13 cellular contexts compared by ENCODE assay signal in genomic region chr13:113616991-113617749, GRCh38. TPM values are rescaled to one million over a fixed set of nuclear protein-coding genes. Genes with fewer than 3 reads are reported as not detected.
DNase-seq lines count a peak whose midpoint lies in the region; ATAC-seq, FAIRE-seq and TF ChIP-seq lines count a peak whose summit lies in the region.
"Had no signal": no experiment of that assay in that cellular context is flagged by ENCODE, and none has a peak within 500 bp of the region (broad histone marks: within the 10 kb centered on the region; RNA-seq: fewer than 3 reads in every experiment).

No MANE protein-coding gene starts in this region.

- DNase-seq in Right ventricle myocardium superior, result peak; percentile 42
- no peak for DNase-seq in right atrium auricular region (ENCODE audit: low spot score)
- peak; percentile 69 for DNase-seq in astrocyte (ENCODE audit: low read depth)
- peak; percentile 99 for DNase-seq in left kidney (ENCODE audit: low read depth, low spot score)
- DNase-seq in aorta, result peak; percentile 47 to 59
- no peak for DNase-seq in effector memory CD8-positive, alpha-beta T cell
- DNase-seq: GOT3 had no signal

- peaks cover 7% of the 10 kb centered on the region for H3K36me3 Mint-ChIP-seq in astrocyte (ENCODE audit: low read depth, unreplicated experiment)
- peaks cover 12% of the 10 kb centered on the region for H3K36me3 Mint-ChIP-seq in effector memory CD8-positive, alpha-beta T cell (ENCODE audit: insufficient read depth)
- H3K36me3 Mint-ChIP-seq in activated T-helper 17 cell treated with anti-CD3 and anti-CD28 coated beads, Interleukin-2, amount 50 U/mL, for 72 hours (ENCODE audit: low read depth), result peaks cover 49% of the 10 kb centered on the region

- 83 to 87% methylated on average over 18 of the region's 18 CpGs for WGBS in aorta, 2 donors

- peaks cover 78% of the 10 kb centered on the region for H3K79me2 ChIP-seq in astrocyte (ENCODE audit: insufficient read depth, low read length)

- H3K4me3 ChIP-seq in right atrium auricular region, result no peak overlapping the region
- no peak overlapping the region for H3K4me3 ChIP-seq in astrocyte (ENCODE audit: insufficient read depth, low read depth, low read length)
- no peak overlapping the region for H3K4me3 ChIP-seq in aorta (ENCODE audit: low read length in 2 of 2)
- H3K4me3 ChIP-seq: heart left ventricle had no signal

- no peak overlapping the region for H3K27ac ChIP-seq in right atrium auricular region
- no peak overlapping the region for H3K27ac ChIP-seq in astrocyte (ENCODE audit: low read depth, low read length)
- no peak overlapping the region for H3K27ac ChIP-seq in aorta (ENCODE audit: low read depth in 1 of 2, low read length in 2 of 2)

- H3K4me1 ChIP-seq in right atrium auricular region (peaks cover 0 to 21% of the 10 kb centered on the region in 2 donors), astrocyte (ENCODE audit: insufficient read depth, low read length) (peaks cover 10% of the 10 kb centered on the region), aorta (ENCODE audit: control insufficient read depth in 1 of 2, insufficient read depth in 2 of 2, low read length in 2 of 2) (no peaks in the 10 kb centered on the region)

- TF ChIP-seq CTCF in right atrium auricular region (IDR thresholded peaks at IDR 0.05) (no peak), astrocyte (IDR thresholded peaks at IDR 0.05; ENCODE audit: insufficient read depth, low read depth, low read length) (no peak)

- H3K36me3 ChIP-seq in right atrium auricular region, result no peaks in the 10 kb centered on the region
- no peaks in the 10 kb centered on the region for H3K36me3 ChIP-seq in astrocyte (ENCODE audit: insufficient read depth, low read length)
- H3K36me3 ChIP-seq in aorta (ENCODE audit: control insufficient read depth in 1 of 2, insufficient read depth in 2 of 2, low read length in 1 of 2), result no peaks in the 10 kb centered on the region

- H3K27me3 ChIP-seq in right atrium auricular region, result no peaks in the 10 kb centered on the region
- no peaks in the 10 kb centered on the region for H3K27me3 ChIP-seq in astrocyte (ENCODE audit: insufficient read depth, low read length)
- H3K27me3 ChIP-seq in aorta (ENCODE audit: control insufficient read depth in 1 of 2, insufficient read depth in 2 of 2, low read length in 1 of 2), result no peaks in the 10 kb centered on the region
- H3K27me3 ChIP-seq: heart left ventricle had no signal

- peak overlapping the region; percentile 23 for H3K4me3 Mint-ChIP-seq in astrocyte (ENCODE audit: unreplicated experiment)
- no peak overlapping the region for H3K4me3 Mint-ChIP-seq in effector memory CD8-positive, alpha-beta T cell
- H3K4me3 Mint-ChIP-seq in activated T-helper 17 cell treated with anti-CD3 and anti-CD28 coated beads, Interleukin-2, amount 50 U/mL, for 72 hours, result no peak overlapping the region
- H3K4me3 Mint-ChIP-seq: stimulated activated effector memory CD8-positive, alpha-beta T cell treated with anti-CD3 and anti-CD28 coated beads, Interleukin-12 subunit alpha, Interleukin-12 subunit beta, amount 100 ng/mL, for 72 hours had no signal

- H3K9me3 ChIP-seq in right atrium auricular region (no peaks in the 10 kb centered on the region), astrocyte (ENCODE audit: insufficient read depth, low read depth, low read length) (no peaks in the 10 kb centered on the region), aorta (ENCODE audit: control insufficient read depth, low read length) (no peaks in the 10 kb centered on the region)
- H3K9me3 ChIP-seq: heart left ventricle had no signal

- no peak for FAIRE-seq in astrocyte (lab: Jason Lieb, UNC)
- FAIRE-seq: GM12891 had no signal

- H3K4me1 Mint-ChIP-seq in astrocyte (ENCODE audit: low read depth, unreplicated experiment), result peaks cover 10% of the 10 kb centered on the region
- H3K4me1 Mint-ChIP-seq in effector memory CD8-positive, alpha-beta T cell (ENCODE audit: low read depth in 2 of 2), result peaks cover 0 to 8% of the 10 kb centered on the region in 2 donors
- no peaks in the 10 kb centered on the region for H3K4me1 Mint-ChIP-seq in activated T-helper 17 cell treated with anti-CD3 and anti-CD28 coated beads, Interleukin-2, amount 50 U/mL, for 72 hours

- no peaks in the 10 kb centered on the region for H3K27me3 Mint-ChIP-seq in astrocyte (ENCODE audit: low read depth, unreplicated experiment)
- H3K27me3 Mint-ChIP-seq in effector memory CD8-positive, alpha-beta T cell, result no peaks in the 10 kb centered on the region
- H3K27me3 Mint-ChIP-seq in activated T-helper 17 cell treated with anti-CD3 and anti-CD28 coated beads, Interleukin-2, amount 50 U/mL, for 72 hours, result no peaks in the 10 kb centered on the region

- peak overlapping the region; percentile 13 for H3K4me2 ChIP-seq in astrocyte (ENCODE audit: low read length)

- H3K9me3 Mint-ChIP-seq in astrocyte (ENCODE audit: unreplicated experiment), result no peaks in the 10 kb centered on the region
- H3K9me3 Mint-ChIP-seq in effector memory CD8-positive, alpha-beta T cell, result no peaks in the 10 kb centered on the region
- H3K9me3 Mint-ChIP-seq in activated T-helper 17 cell treated with anti-CD3 and anti-CD28 coated beads, Interleukin-2, amount 50 U/mL, for 72 hours, result no peaks in the 10 kb centered on the region
- H3K9me3 Mint-ChIP-seq: stimulated activated effector memory CD8-positive, alpha-beta T cell treated with anti-CD3 and anti-CD28 coated beads, Interleukin-12 subunit alpha, Interleukin-12 subunit beta, amount 100 ng/mL, for 72 hours had no signal

- intact Hi-C loops in Right ventricle myocardium superior (cut with DNase I), result no loop called here
- intact Hi-C loops in aorta (cut with DNase I), result no loop called here

- no peak overlapping the region for H2AFZ ChIP-seq in astrocyte (ENCODE audit: low read depth, low read length)

- H3K9ac ChIP-seq in astrocyte (ENCODE audit: low read length), result no peak overlapping the region

- H4K20me1 ChIP-seq in astrocyte (ENCODE audit: insufficient read depth, low read length), result peaks cover 74% of the 10 kb centered on the region

- H3K27ac Mint-ChIP-seq in astrocyte (ENCODE audit: unreplicated experiment), result peak overlapping the region; percentile 55
- H3K27ac Mint-ChIP-seq in effector memory CD8-positive, alpha-beta T cell, result no peak overlapping the region
- no peak overlapping the region for H3K27ac Mint-ChIP-seq in activated T-helper 17 cell treated with anti-CD3 and anti-CD28 coated beads, Interleukin-2, amount 50 U/mL, for 72 hours
- H3K27ac Mint-ChIP-seq: stimulated activated effector memory CD8-positive, alpha-beta T cell treated with anti-CD3 and anti-CD28 coated beads, Interleukin-12 subunit alpha, Interleukin-12 subunit beta, amount 100 ng/mL, for 72 hours had no signal

- ATAC-seq in Right ventricle myocardium superior (ENCODE audit: poor library complexity) (no peak), aorta (ENCODE audit: low FRiP score) (no peak), GM18502 (IDR thresholded peaks at IDR 0.05; ENCODE audit: poor library complexity, unreplicated experiment) (no peak)
- no peak for ATAC-seq in effector memory CD8-positive, alpha-beta T cell (replicated peaks)
- no peak for ATAC-seq in activated T-helper 17 cell treated with anti-CD3 and anti-CD28 coated beads, Interleukin-2, amount 50 U/mL, for 72 hours (replicated peaks)
- ATAC-seq: stimulated activated effector memory CD8-positive, alpha-beta T cell treated with anti-CD3 and anti-CD28 coated beads, Interleukin-12 subunit alpha, Interleukin-12 subunit beta, amount 100 ng/mL, for 72 hours had no signal

RNA-seq across cellular contexts. Expression of gene TFDP1, which starts 32.6 kb away (rescaled TPM):
- 42.1 TPM for total RNA-seq in Right ventricle myocardium superior
- total RNA-seq in right atrium auricular region, result 10 to 100 TPM; 34.4 to 40.4 TPM
- 39.0 and 49.4 TPM in 2 replicates for total RNA-seq in astrocyte
- 10 to 100 TPM; 29.7 to 36.6 TPM for total RNA-seq in aorta
- 10 to 100 TPM; 17.4 to 36.4 TPM for polyA plus RNA-seq in aorta
- 100 to 1,000 TPM in 1 of 2 donors, 10 to 100 TPM in 1; 98.1 to 188 TPM for total RNA-seq in activated T-helper 17 cell treated with anti-CD3 and anti-CD28 coated beads, Interleukin-2, amount 50 U/mL, for 72 hours

RNA-seq across cellular contexts. Expression of gene ATP4B, which starts 40.8 kb away (rescaled TPM):
- total RNA-seq in Right ventricle myocardium superior, result not detected
- total RNA-seq in right atrium auricular region, result not detected
- not detected in 2 replicates for total RNA-seq in astrocyte
- total RNA-seq in aorta, result not detected
- polyA plus RNA-seq in aorta, result not detected
- not detected for total RNA-seq in activated T-helper 17 cell treated with anti-CD3 and anti-CD28 coated beads, Interleukin-2, amount 50 U/mL, for 72 hours
- total RNA-seq: heart left ventricle, sciatic nerve had no signal
- polyA plus RNA-seq: heart left ventricle had no signal

RNA-seq across cellular contexts. Expression of gene GRK1, which starts 49.8 kb away (rescaled TPM):
- total RNA-seq in Right ventricle myocardium superior (0.13 TPM), right atrium auricular region (not detected), astrocyte (not detected in 2 replicates), aorta (under 1 TPM in 1 of 2 donors, not detected in 1; 0.10 TPM)
- polyA plus RNA-seq in aorta, result not detected
- total RNA-seq in activated T-helper 17 cell treated with anti-CD3 and anti-CD28 coated beads, Interleukin-2, amount 50 U/mL, for 72 hours, result under 1 TPM; 0.09 to 0.64 TPM

Comparison
In these comparisons a context has a peak if more than half of its experiments do, and no peak if none do; other contexts are left out.
1. DNase-seq: peak in Right ventricle myocardium superior (single experiment), astrocyte (single experiment), left kidney (single experiment) and aorta (2 of 2); none in right atrium auricular region (single experiment) and effector memory CD8-positive, alpha-beta T cell (0 of 3).